ENCODE assay signal across 17 cellular contexts in the genomic region with DNA sequence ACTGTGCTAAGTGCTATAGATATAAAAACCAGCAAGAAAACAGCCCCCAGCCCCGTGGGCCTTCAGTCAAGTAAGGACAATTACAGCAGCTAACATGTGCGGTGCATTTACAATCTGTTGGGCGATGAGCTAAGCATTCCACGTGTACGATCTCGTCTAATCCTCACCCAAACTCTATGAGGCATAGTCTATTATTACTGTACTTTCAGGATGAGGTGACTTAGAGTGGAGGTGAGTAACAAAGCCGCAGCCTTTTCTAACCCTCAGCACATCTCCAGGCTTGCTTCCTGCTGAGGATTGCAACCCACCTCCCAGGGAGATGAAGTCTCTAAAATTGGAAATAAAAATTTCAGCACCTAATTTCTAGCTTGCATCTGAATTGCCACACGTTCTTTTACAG. TPM values are rescaled to one million over a fixed set of nuclear protein-coding genes. Genes with fewer than 3 reads are reported as not detected.
DNase-seq lines count a peak whose midpoint lies in the region; ATAC-seq and TF ChIP-seq lines count a peak whose summit lies in the region.
"Had no signal": no experiment of that assay in that cellular context is flagged by ENCODE, and none has a peak within 500 bp of the region (broad histone marks: within the 10 kb centered on the region; RNA-seq: fewer than 3 reads in every experiment).

No MANE protein-coding gene starts in this region.

- peak; percentile 81 for ATAC-seq in activated CD4-positive, alpha-beta T cell treated with anti-CD3 and anti-CD28 coated beads for 36 hours
- ATAC-seq: CD8-positive, alpha-beta T cell; gastroesophageal sphincter; pancreas; WTC11 had no signal

- H3K4me3 Mint-ChIP-seq in activated CD4-positive, alpha-beta T cell treated with anti-CD3 and anti-CD28 coated beads for 36 hours = no peak overlapping the region
- no peak overlapping the region for H3K4me3 Mint-ChIP-seq in activated CD4-positive, alpha-beta T cell treated with anti-CD3 and anti-CD28 coated beads, Interleukin-2, amount 10 ng/mL, durations not matched to agents 7 days and 5 days
- 0 out of 2 replicates have a peak overlapping the region, but pooled peaks have one; percentile 13 for H3K4me3 Mint-ChIP-seq in HFFc6
- H3K4me3 Mint-ChIP-seq in mesothelial cell of epicardium = no peak overlapping the region
- H3K4me3 Mint-ChIP-seq: CD8-positive, alpha-beta T cell; WTC11 had no signal

- H3K27me3 Mint-ChIP-seq in activated CD4-positive, alpha-beta T cell treated with anti-CD3 and anti-CD28 coated beads for 36 hours = no peaks in the 10 kb centered on the region
- H3K27me3 Mint-ChIP-seq in activated CD4-positive, alpha-beta T cell treated with anti-CD3 and anti-CD28 coated beads, Interleukin-2, amount 10 ng/mL, durations not matched to agents 7 days and 5 days = no peaks in the 10 kb centered on the region
- H3K27me3 Mint-ChIP-seq in HFFc6 (ENCODE audit: insufficient read depth) = peaks cover 13% of the 10 kb centered on the region
- no peaks in the 10 kb centered on the region for H3K27me3 Mint-ChIP-seq in mesothelial cell of epicardium (ENCODE audit: low read depth)

- peak; percentile 50 for DNase-seq in activated CD4-positive, alpha-beta T cell treated with anti-CD3 and anti-CD28 coated beads for 36 hours
- DNase-seq in activated CD4-positive, alpha-beta T cell treated with anti-CD3 and anti-CD28 coated beads, Interleukin-2, amount 10 ng/mL, durations not matched to agents 7 days and 5 days = no peak
- DNase-seq in HFFc6 = peak; percentile 69
- peak; percentile 55 for DNase-seq in amniotic epithelial cell (ENCODE audit: low read depth)
- DNase-seq in myocyte (ENCODE audit: low read depth) = peak; percentile 26
- DNase-seq in mesothelial cell of epicardium (ENCODE audit: low spot score in 2 of 2, unreplicated experiment in 2 of 2) = no peak
- DNase-seq in NCI-H2081 (lab: John Stamatoyannopoulos, UW) = no peak
- no peak for DNase-seq in AML-193 (lab: John Stamatoyannopoulos, UW)
- DNase-seq: ACHN; CD8-positive, alpha-beta T cell; cerebellar nuclear complex; NCI-H2029 treated with DMSO at 0.1 percent for 48 hours; NCI-H748 treated with DMSO at 0.1 percent for 48 hours; pancreas; small intestine had no signal

- TF ChIP-seq CTCF in HFFc6 (IDR thresholded peaks at IDR 0.05) (no peak), mesothelial cell of epicardium (IDR thresholded peaks at IDR 0.05; ENCODE audit: unreplicated experiment) (no peak)

- H3K27ac Mint-ChIP-seq in activated CD4-positive, alpha-beta T cell treated with anti-CD3 and anti-CD28 coated beads for 36 hours = peak overlapping the region; percentile 34
- H3K27ac Mint-ChIP-seq in activated CD4-positive, alpha-beta T cell treated with anti-CD3 and anti-CD28 coated beads, Interleukin-2, amount 10 ng/mL, durations not matched to agents 7 days and 5 days = no peak overlapping the region
- H3K27ac Mint-ChIP-seq in HFFc6 = peak overlapping the region; percentile 78
- H3K27ac Mint-ChIP-seq in mesothelial cell of epicardium = no peak overlapping the region
- H3K27ac Mint-ChIP-seq: CD8-positive, alpha-beta T cell; WTC11 had no signal

- no peaks in the 10 kb centered on the region for H3K9me3 Mint-ChIP-seq in activated CD4-positive, alpha-beta T cell treated with anti-CD3 and anti-CD28 coated beads for 36 hours (ENCODE audit: low read depth)
- no peaks in the 10 kb centered on the region for H3K9me3 Mint-ChIP-seq in activated CD4-positive, alpha-beta T cell treated with anti-CD3 and anti-CD28 coated beads, Interleukin-2, amount 10 ng/mL, durations not matched to agents 7 days and 5 days
- H3K9me3 Mint-ChIP-seq in HFFc6 = no peaks in the 10 kb centered on the region
- no peaks in the 10 kb centered on the region for H3K9me3 Mint-ChIP-seq in mesothelial cell of epicardium
- H3K9me3 Mint-ChIP-seq: CD8-positive, alpha-beta T cell; WTC11 had no signal

- peaks cover 14% of the 10 kb centered on the region for H3K4me1 Mint-ChIP-seq in activated CD4-positive, alpha-beta T cell treated with anti-CD3 and anti-CD28 coated beads for 36 hours
- peaks cover 9% of the 10 kb centered on the region for H3K4me1 Mint-ChIP-seq in activated CD4-positive, alpha-beta T cell treated with anti-CD3 and anti-CD28 coated beads, Interleukin-2, amount 10 ng/mL, durations not matched to agents 7 days and 5 days
- H3K4me1 Mint-ChIP-seq in HFFc6 (ENCODE audit: low read depth) = peaks cover 38% of the 10 kb centered on the region
- peaks cover 49% of the 10 kb centered on the region for H3K4me1 Mint-ChIP-seq in mesothelial cell of epicardium

- H3K36me3 Mint-ChIP-seq in activated CD4-positive, alpha-beta T cell treated with anti-CD3 and anti-CD28 coated beads for 36 hours (ENCODE audit: low read depth) = no peaks in the 10 kb centered on the region
- no peaks in the 10 kb centered on the region for H3K36me3 Mint-ChIP-seq in activated CD4-positive, alpha-beta T cell treated with anti-CD3 and anti-CD28 coated beads, Interleukin-2, amount 10 ng/mL, durations not matched to agents 7 days and 5 days (ENCODE audit: low read depth)
- H3K36me3 Mint-ChIP-seq in HFFc6 (ENCODE audit: low read depth) (0 out of 2 replicates have a peak, but pooled peaks cover 5% of the 10 kb centered on the region), mesothelial cell of epicardium (no peaks in the 10 kb centered on the region)
- H3K36me3 Mint-ChIP-seq: CD8-positive, alpha-beta T cell; WTC11 had no signal

- intact Hi-C loops in activated CD4-positive, alpha-beta T cell treated with anti-CD3 and anti-CD28 coated beads for 36 hours (cut with DNase I, micrococcal nuclease) = loop anchor here (2.0 to 5.0 kb wide), 3 partner anchors 36 to 73 kb away; partner anchors contain the start of gene KLHL6 (in 1 of the 2)

- POLR2A ChIA-PET in activated CD4-positive, alpha-beta T cell treated with anti-CD3 and anti-CD28 coated beads for 36 hours (lab: Charles Lee) = interaction anchor here (0.5 to 1.2 kb wide), 3 partner anchors 99 to 345 kb away, joined by 3 to 5 read pairs (median 3); no protein-coding TSS in a partner anchor
- POLR2A ChIA-PET in activated CD4-positive, alpha-beta T cell treated with anti-CD3 and anti-CD28 coated beads, Interleukin-2, amount 10 ng/mL, durations not matched to agents 7 days and 5 days (lab: Charles Lee) = no interaction called here

- CTCF ChIA-PET in activated CD4-positive, alpha-beta T cell treated with anti-CD3 and anti-CD28 coated beads for 36 hours (lab: Charles Lee) = interaction anchor here (0.7 to 0.9 kb wide), 3 partner anchors 21 to 234 kb away, joined by 3 read pairs; no protein-coding TSS in a partner anchor
- CTCF ChIA-PET in activated CD4-positive, alpha-beta T cell treated with anti-CD3 and anti-CD28 coated beads, Interleukin-2, amount 10 ng/mL, durations not matched to agents 7 days and 5 days (lab: Charles Lee) = interaction anchor here (0.5 to 1.2 kb wide), 3 partner anchors 20 to 32 kb away, joined by 3 to 5 read pairs (median 4); no protein-coding TSS in a partner anchor

RNA-seq across cellular contexts. Expression of gene MCF2L2, which starts 53.2 kb away (rescaled TPM):
- total RNA-seq in activated CD4-positive, alpha-beta T cell treated with anti-CD3 and anti-CD28 coated beads for 36 hours = 1 to 10 TPM; 1.9 to 2.3 TPM
- total RNA-seq in activated CD4-positive, alpha-beta T cell treated with anti-CD3 and anti-CD28 coated beads, Interleukin-2, amount 10 ng/mL, durations not matched to agents 7 days and 5 days = 1 to 10 TPM; 3.6 to 5.4 TPM
- under 1 TPM in 1 of 6 experiments, not detected in 5; 0.14 TPM for total RNA-seq in HFFc6 (2021; fragmentation: NEBNext Ultra II Directional; extraction: Animal tissue kit (Norgen Biotek cat#: 25700))
- total RNA-seq in myocyte (0.16 and 0.64 TPM in 2 replicates), mesothelial cell of epicardium (2.0 to 3.4 TPM (median 3.1 TPM) in 3 replicates)
- 0.35 TPM for polyA plus RNA-seq in myocyte (2012)

Comparison
In these comparisons a context has a peak if more than half of its experiments do, and no peak if none do; other contexts are left out.
1. DNase-seq: peak in activated CD4-positive, alpha-beta T cell treated with anti-CD3 and anti-CD28 coated beads for 36 hours (single experiment), HFFc6 (single experiment), amniotic epithelial cell (single experiment) and myocyte (single experiment); none in activated CD4-positive, alpha-beta T cell treated with anti-CD3 and anti-CD28 coated beads, Interleukin-2, amount 10 ng/mL, durations not matched to agents 7 days and 5 days (single experiment), mesothelial cell of epicardium (0 of 2), NCI-H2081 (0 of 2) and AML-193 (0 of 2).
2. H3K27ac Mint-ChIP-seq: peak in activated CD4-positive, alpha-beta T cell treated with anti-CD3 and anti-CD28 coated beads for 36 hours (single experiment) and HFFc6 (single experiment); none in activated CD4-positive, alpha-beta T cell treated with anti-CD3 and anti-CD28 coated beads, Interleukin-2, amount 10 ng/mL, durations not matched to agents 7 days and 5 days (single experiment) and mesothelial cell of epicardium (single experiment).